ENCODE assay signal across 2 cellular contexts in genomic region chr6:16717275-16717942, GRCh38.
TF ChIP-seq lines count a peak whose summit lies in the region.

No MANE protein-coding gene starts in this region.

TF ChIP-seq in IMR-90, 13 proteins besides CTCF, POLR2A, EP300 and RAD21:
- TF ChIP-seq CHD1 (IDR thresholded peaks at IDR 0.05; ENCODE audit: low read depth, low read length) (no peak), ELK1 (IDR thresholded peaks at IDR 0.05; ENCODE audit: borderline replicate concordance, low read depth, low read length) (no peak), MAZ (IDR thresholded peaks at IDR 0.05; ENCODE audit: borderline replicate concordance, low read depth, low read length) (no peak), NFE2L2 (IDR thresholded peaks at IDR 0.05; ENCODE audit: low read depth, low read length) (no peak), CEBPB (IDR thresholded peaks at IDR 0.05; ENCODE audit: low read depth, low read length) (no peak), MAFK (IDR thresholded peaks at IDR 0.05; ENCODE audit: low read depth, low read length) (no peak), FOS (IDR thresholded peaks at IDR 0.05; ENCODE audit: low read depth, low read length) (no peak), RCOR1 (IDR thresholded peaks at IDR 0.05; ENCODE audit: insufficient replicate concordance, low read length) (no peak)

TF ChIP-seq in endothelial cell of umbilical vein, 7 proteins besides CTCF, POLR2A, EP300 and RAD21:
- TF ChIP-seq EZH2 (IDR thresholded peaks at IDR 0.05; ENCODE audit: borderline replicate concordance, low read depth, low read length, severe bottlenecking) (no peak), GATA2 (IDR thresholded peaks at IDR 0.05; ENCODE audit: insufficient read depth, insufficient read length, low read depth, low read length) (no peak), MAX (IDR thresholded peaks at IDR 0.05; ENCODE audit: insufficient read depth, insufficient read length) (no peak), JUN (IDR thresholded peaks at IDR 0.05; ENCODE audit: borderline replicate concordance, insufficient read depth, insufficient read length, low read depth) (no peak), POLR2AphosphoS5 (IDR thresholded peaks at IDR 0.05; ENCODE audit: insufficient read depth, low read depth, low read length) (no peak), FOS (IDR thresholded peaks at IDR 0.05; ENCODE audit: borderline replicate concordance, insufficient read depth, low read length) (no peak), MYC (IDR thresholded peaks at IDR 0.05; ENCODE audit: low read depth, low read length) (no peak)
TF ChIP-seq in endothelial cell of umbilical vein: peak in this region for 0.
